30 cellular contexts compared by ENCODE assay signal in genomic region chr17:47674503-47674902, GRCh38. TPM values are rescaled to one million over a fixed set of nuclear protein-coding genes. Genes with fewer than 3 reads are reported as not detected.
DNase-seq lines count a peak whose midpoint lies in the region; ATAC-seq and TF ChIP-seq lines count a peak whose summit lies in the region.
"Had no signal": no experiment of that assay in that cellular context is flagged by ENCODE, and none has a peak within 500 bp of the region (broad histone marks: within the 10 kb centered on the region; RNA-seq: fewer than 3 reads in every experiment).

No MANE protein-coding gene starts in this region.

- H3K4me1 ChIP-seq in DND-41 (ENCODE audit: insufficient read depth, low read length): no peaks in the 10 kb centered on the region
- H3K4me1 ChIP-seq in vagina: no peaks in the 10 kb centered on the region
- H3K4me1 ChIP-seq: esophagus squamous epithelium had no signal

- H3K27me3 Mint-ChIP-seq in activated CD4-positive, alpha-beta T cell treated with anti-CD3 and anti-CD28 coated beads, Interleukin-2, amount 10 ng/mL, durations not matched to agents 24 days and 14 days: no peaks in the 10 kb centered on the region
- H3K27me3 Mint-ChIP-seq in activated CD8-positive, alpha-beta T cell treated with anti-CD3 and anti-CD28 coated beads, Interleukin-2, amount 10 ng/mL, durations not matched to agents 7 days and 5 days (ENCODE audit: low read depth): no peaks in the 10 kb centered on the region
- H3K27me3 Mint-ChIP-seq in natural killer cell treated with Interleukin-12 subunit alpha and Interleukin-12 subunit beta and Interleukin-15 and Interleukin-18, amount 100 ng/mL, for 72 hours: no peaks in the 10 kb centered on the region
- H3K27me3 Mint-ChIP-seq: central memory CD8-positive, alpha-beta T cell; IgD-negative memory B cell had no signal

- H3K36me3 Mint-ChIP-seq in activated CD4-positive, alpha-beta T cell treated with anti-CD3 and anti-CD28 coated beads, Interleukin-2, amount 10 ng/mL, durations not matched to agents 24 days and 14 days (ENCODE audit: low read depth): peaks cover 85% of the 10 kb centered on the region
- H3K36me3 Mint-ChIP-seq in activated CD8-positive, alpha-beta T cell treated with anti-CD3 and anti-CD28 coated beads, Interleukin-2, amount 10 ng/mL, durations not matched to agents 7 days and 5 days (ENCODE audit: low read depth): peaks cover 89% of the 10 kb centered on the region
- H3K36me3 Mint-ChIP-seq in natural killer cell treated with Interleukin-12 subunit alpha and Interleukin-12 subunit beta and Interleukin-15 and Interleukin-18, amount 100 ng/mL, for 72 hours: peaks cover 52% of the 10 kb centered on the region

- H3K9me3 ChIP-seq in DND-41 (ENCODE audit: insufficient read depth, low read length, severe bottlenecking) (no peaks in the 10 kb centered on the region), vagina (no peaks in the 10 kb centered on the region)
- H3K9me3 ChIP-seq: esophagus squamous epithelium, heart right ventricle, mucosa of descending colon had no signal

- H3K36me3 ChIP-seq in DND-41 (ENCODE audit: insufficient read depth, low read length) (peaks cover 99% of the 10 kb centered on the region), vagina (peaks cover 0 to 99% of the 10 kb centered on the region in 2 donors)

- DNase-seq in activated CD4-positive, alpha-beta T cell treated with anti-CD3 and anti-CD28 coated beads, Interleukin-2, amount 10 ng/mL, durations not matched to agents 24 days and 14 days: no peak
- no peak for DNase-seq in activated CD4-positive, alpha-beta T cell treated with anti-CD3 and anti-CD28 coated beads, Interleukin-2, amount 50 U/mL, for 48 hours
- DNase-seq in DND-41: no peak
- DNase-seq in activated CD8-positive, alpha-beta T cell treated with anti-CD3 and anti-CD28 coated beads, Interleukin-2, amount 10 ng/mL, durations not matched to agents 7 days and 5 days: no peak
- no peak for DNase-seq in natural killer cell treated with Interleukin-12 subunit alpha and Interleukin-12 subunit beta and Interleukin-15 and Interleukin-18, amount 100 ng/mL, for 72 hours (ENCODE audit: low spot score)
- DNase-seq in NCI-H187 (lab: John Stamatoyannopoulos, UW): no peak
- no peak for DNase-seq in vagina (ENCODE audit: extremely low spot score in 2 of 2)
- DNase-seq: 8988T; dermis blood vessel endothelial cell; esophagus squamous epithelium; foreskin melanocyte; GOT3; heart right ventricle; mucosa of descending colon; NCI-H1105; NCI-H1930; NCI-H524 treated with DMSO at 0.1 percent for 48 hours; NK-92 treated with Interleukin-12 subunit alpha and Interleukin-12 subunit beta, amount 100 ng/mL, for 24 hours; posterior cingulate gyrus; stimulated activated CD4-positive, alpha-beta T cell treated with anti-CD3 and anti-CD28 coated beads, Interleukin-4, amount 100 ng/mL, for 4 hours; stimulated activated naive CD4-positive, alpha-beta T cell; SW 1271; T1000 had no signal

- H3K9me3 Mint-ChIP-seq in activated CD4-positive, alpha-beta T cell treated with anti-CD3 and anti-CD28 coated beads, Interleukin-2, amount 10 ng/mL, durations not matched to agents 24 days and 14 days: no peaks in the 10 kb centered on the region
- no peaks in the 10 kb centered on the region for H3K9me3 Mint-ChIP-seq in activated CD8-positive, alpha-beta T cell treated with anti-CD3 and anti-CD28 coated beads, Interleukin-2, amount 10 ng/mL, durations not matched to agents 7 days and 5 days (ENCODE audit: insufficient read depth)
- H3K9me3 Mint-ChIP-seq in natural killer cell treated with Interleukin-12 subunit alpha and Interleukin-12 subunit beta and Interleukin-15 and Interleukin-18, amount 100 ng/mL, for 72 hours: no peaks in the 10 kb centered on the region
- H3K9me3 Mint-ChIP-seq: central memory CD8-positive, alpha-beta T cell; IgD-negative memory B cell; neural crest cell had no signal

- H3K79me2 ChIP-seq in DND-41 (ENCODE audit: insufficient read depth, low read length): peaks cover 29% of the 10 kb centered on the region

- H3K4me1 Mint-ChIP-seq in activated CD4-positive, alpha-beta T cell treated with anti-CD3 and anti-CD28 coated beads, Interleukin-2, amount 10 ng/mL, durations not matched to agents 24 days and 14 days: peaks cover 31% of the 10 kb centered on the region
- peaks cover 25% of the 10 kb centered on the region for H3K4me1 Mint-ChIP-seq in activated CD8-positive, alpha-beta T cell treated with anti-CD3 and anti-CD28 coated beads, Interleukin-2, amount 10 ng/mL, durations not matched to agents 7 days and 5 days (ENCODE audit: low read depth)
- H3K4me1 Mint-ChIP-seq in natural killer cell treated with Interleukin-12 subunit alpha and Interleukin-12 subunit beta and Interleukin-15 and Interleukin-18, amount 100 ng/mL, for 72 hours (ENCODE audit: low read depth in 2 of 2): peaks cover 16 to 27% of the 10 kb centered on the region in 2 donors
- H3K4me1 Mint-ChIP-seq: neural crest cell had no signal

- POLR2A ChIA-PET in activated CD8-positive, alpha-beta T cell treated with anti-CD3 and anti-CD28 coated beads, Interleukin-2, amount 10 ng/mL, durations not matched to agents 7 days and 5 days (lab: Charles Lee): interaction anchor here (1.0 to 1.6 kb wide), 2 partner anchors 10 to 13 kb away, joined by 3 to 6 read pairs; no protein-coding TSS in a partner anchor

- H3K4me2 ChIP-seq in DND-41 (ENCODE audit: insufficient read depth, low read length): no peak overlapping the region

- no peak overlapping the region for H3K4me3 Mint-ChIP-seq in activated CD4-positive, alpha-beta T cell treated with anti-CD3 and anti-CD28 coated beads, Interleukin-2, amount 10 ng/mL, durations not matched to agents 24 days and 14 days
- H3K4me3 Mint-ChIP-seq in activated CD8-positive, alpha-beta T cell treated with anti-CD3 and anti-CD28 coated beads, Interleukin-2, amount 10 ng/mL, durations not matched to agents 7 days and 5 days: no peak overlapping the region
- H3K4me3 Mint-ChIP-seq in natural killer cell treated with Interleukin-12 subunit alpha and Interleukin-12 subunit beta and Interleukin-15 and Interleukin-18, amount 100 ng/mL, for 72 hours: no peak overlapping the region
- H3K4me3 Mint-ChIP-seq: central memory CD8-positive, alpha-beta T cell; IgD-negative memory B cell had no signal

- no peak overlapping the region for H3K9ac ChIP-seq in DND-41 (ENCODE audit: low read depth, low read length)

- ATAC-seq in DND-41 (ENCODE audit: insufficient read depth, low read depth) (peak; percentile 41; the same call in 2 of the 3 replicates), HG03565 (IDR thresholded peaks at IDR 0.05; ENCODE audit: unreplicated experiment) (no peak)
- ATAC-seq in activated CD8-positive, alpha-beta T cell treated with anti-CD3 and anti-CD28 coated beads, Interleukin-2, amount 10 ng/mL, durations not matched to agents 7 days and 5 days: no peak
- ATAC-seq in natural killer cell treated with Interleukin-12 subunit alpha and Interleukin-12 subunit beta and Interleukin-15 and Interleukin-18, amount 100 ng/mL, for 72 hours: no peak
- ATAC-seq: mucosa of descending colon, sciatic nerve had no signal

- no peak for TF ChIP-seq POLR2A in vagina (IDR thresholded peaks at IDR 0.05)

- peak overlapping the region; percentile 18 for H3K27ac Mint-ChIP-seq in activated CD4-positive, alpha-beta T cell treated with anti-CD3 and anti-CD28 coated beads, Interleukin-2, amount 10 ng/mL, durations not matched to agents 24 days and 14 days
- peak overlapping the region; percentile 43 for H3K27ac Mint-ChIP-seq in activated CD8-positive, alpha-beta T cell treated with anti-CD3 and anti-CD28 coated beads, Interleukin-2, amount 10 ng/mL, durations not matched to agents 7 days and 5 days
- peak overlapping the region; percentile 49 to 71 for H3K27ac Mint-ChIP-seq in natural killer cell treated with Interleukin-12 subunit alpha and Interleukin-12 subunit beta and Interleukin-15 and Interleukin-18, amount 100 ng/mL, for 72 hours
- H3K27ac Mint-ChIP-seq: IgD-negative memory B cell had no signal

- TF ChIP-seq CTCF in DND-41 (IDR thresholded peaks at IDR 0.05; ENCODE audit: borderline replicate concordance, extremely low read depth, low read length, poor library complexity, severe bottlenecking) (no peak), vagina (IDR thresholded peaks at IDR 0.05) (no peak)

- H2AFZ ChIP-seq in DND-41 (ENCODE audit: low read depth, low read length): no peak overlapping the region

- no peak overlapping the region for H3K27ac ChIP-seq in DND-41 (ENCODE audit: low read length)
- H3K27ac ChIP-seq in vagina: no peak overlapping the region
- H3K27ac ChIP-seq: esophagus squamous epithelium, heart right ventricle had no signal

- H3K27me3 ChIP-seq in DND-41 (ENCODE audit: insufficient read depth, low read length, poor library complexity) (no peaks in the 10 kb centered on the region), vagina (no peaks in the 10 kb centered on the region)
- H3K27me3 ChIP-seq: esophagus squamous epithelium, heart right ventricle had no signal

- H4K20me1 ChIP-seq in DND-41 (ENCODE audit: insufficient read depth, low read length): peaks cover 54% of the 10 kb centered on the region

- CTCF ChIA-PET in activated CD8-positive, alpha-beta T cell treated with anti-CD3 and anti-CD28 coated beads, Interleukin-2, amount 10 ng/mL, durations not matched to agents 7 days and 5 days (lab: Charles Lee): interaction anchor here (0.9 to 2.1 kb wide), 10 partner anchors 10 to 129 kb away, joined by 3 to 21 read pairs (median 4); no protein-coding TSS in a partner anchor

- intact Hi-C loops in activated CD4-positive, alpha-beta T cell treated with anti-CD3 and anti-CD28 coated beads, Interleukin-2, amount 10 ng/mL, durations not matched to agents 24 days and 14 days (cut with micrococcal nuclease): no loop called here
- intact Hi-C loops in vagina (cut with DNase I): no loop called here

- H3K4me3 ChIP-seq in DND-41 (ENCODE audit: low read depth in 1 of 2, low read length in 2 of 2) (no peak overlapping the region), vagina (no peak overlapping the region)
- H3K4me3 ChIP-seq: esophagus squamous epithelium, heart right ventricle, lung, mucosa of descending colon had no signal

RNA-seq across cellular contexts. Expression of gene TBKBP1, which starts 19.5 kb away (rescaled TPM):
- total RNA-seq in activated CD4-positive, alpha-beta T cell treated with anti-CD3 and anti-CD28 coated beads, Interleukin-2, amount 10 ng/mL, durations not matched to agents 24 days and 14 days: 9.3 and 10.9 TPM in 2 replicates
- 1 to 10 TPM; 2.4 to 3.7 TPM for total RNA-seq in activated CD8-positive, alpha-beta T cell treated with anti-CD3 and anti-CD28 coated beads, Interleukin-2, amount 10 ng/mL, durations not matched to agents 7 days and 5 days
- total RNA-seq in natural killer cell treated with Interleukin-12 subunit alpha and Interleukin-12 subunit beta and Interleukin-15 and Interleukin-18, amount 100 ng/mL, for 72 hours: 10 to 100 TPM; 13.1 to 22.6 TPM
- total RNA-seq in vagina: 13.8 TPM

RNA-seq across cellular contexts. Expression of gene KPNB1, which starts 24.8 kb away (rescaled TPM):
- 727 and 736 TPM in 2 replicates for total RNA-seq in activated CD4-positive, alpha-beta T cell treated with anti-CD3 and anti-CD28 coated beads, Interleukin-2, amount 10 ng/mL, durations not matched to agents 24 days and 14 days
- 100 to 1,000 TPM; 413 to 427 TPM for total RNA-seq in activated CD8-positive, alpha-beta T cell treated with anti-CD3 and anti-CD28 coated beads, Interleukin-2, amount 10 ng/mL, durations not matched to agents 7 days and 5 days
- total RNA-seq in natural killer cell treated with Interleukin-12 subunit alpha and Interleukin-12 subunit beta and Interleukin-15 and Interleukin-18, amount 100 ng/mL, for 72 hours: 1,000 to 10,000 TPM in 1 of 2 donors, 100 to 1,000 TPM in 1; 665 to 1,039 TPM
- 157 TPM for total RNA-seq in vagina

RNA-seq across cellular contexts. Expression of gene TBX21, which starts 58.5 kb away (rescaled TPM):
- total RNA-seq in activated CD4-positive, alpha-beta T cell treated with anti-CD3 and anti-CD28 coated beads, Interleukin-2, amount 10 ng/mL, durations not matched to agents 24 days and 14 days: 63.0 and 66.4 TPM in 2 replicates
- 10 to 100 TPM; 27.4 to 27.5 TPM for total RNA-seq in activated CD8-positive, alpha-beta T cell treated with anti-CD3 and anti-CD28 coated beads, Interleukin-2, amount 10 ng/mL, durations not matched to agents 7 days and 5 days
- 100 to 1,000 TPM; 234 to 437 TPM for total RNA-seq in natural killer cell treated with Interleukin-12 subunit alpha and Interleukin-12 subunit beta and Interleukin-15 and Interleukin-18, amount 100 ng/mL, for 72 hours
- total RNA-seq in vagina: 2.9 TPM
- total RNA-seq: dermis blood vessel endothelial cell, M059J, neural crest cell had no signal
